Comparison of ENCODE assay signal across 8 cellular contexts in the genomic region with DNA sequence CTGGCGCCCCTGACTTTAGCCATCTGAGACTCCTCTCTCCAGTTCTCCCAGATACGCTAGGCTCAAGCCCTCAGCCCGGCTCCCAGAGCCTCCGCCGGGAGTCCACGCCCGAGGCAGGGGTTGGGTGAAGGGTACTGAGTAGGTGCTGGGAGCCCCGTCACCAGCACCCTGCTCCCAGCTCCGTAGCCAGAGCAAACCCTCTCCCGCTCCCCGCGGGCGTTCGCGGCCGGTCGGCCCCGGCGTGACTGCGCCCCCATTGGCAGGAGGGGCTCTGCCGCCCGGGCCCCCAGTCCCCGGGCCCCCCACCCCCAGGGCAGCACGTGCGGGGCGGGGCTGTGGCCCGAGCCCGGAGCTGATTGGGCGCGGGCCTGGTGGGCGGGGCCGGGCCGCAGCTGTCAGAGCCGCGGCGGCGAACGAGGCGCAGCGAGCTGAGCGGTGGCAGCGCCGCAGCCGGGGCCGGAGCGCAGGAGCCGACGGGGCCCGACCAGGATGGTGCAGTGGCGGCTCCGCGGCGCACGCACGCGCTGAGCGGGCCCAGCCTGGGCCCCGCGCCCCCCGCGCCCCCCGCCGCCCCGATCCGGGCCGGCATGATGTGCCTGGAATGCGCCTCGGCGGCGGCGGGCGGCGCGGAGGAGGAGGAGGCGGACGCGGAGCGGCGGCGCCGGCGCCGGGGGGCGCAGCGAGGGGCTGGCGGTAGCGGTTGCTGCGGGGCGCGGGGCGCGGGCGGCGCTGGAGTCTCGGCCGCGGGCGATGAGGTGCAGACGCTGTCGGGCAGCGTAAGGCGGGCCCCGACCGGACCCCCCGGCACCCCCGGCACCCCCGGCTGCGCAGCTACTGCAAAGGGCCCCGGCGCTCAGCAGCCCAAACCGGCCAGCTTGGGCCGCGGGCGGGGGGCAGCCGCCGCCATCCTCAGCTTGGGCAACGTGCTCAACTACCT. TPM values are rescaled to one million over a fixed set of nuclear protein-coding genes. Genes with fewer than 3 reads are reported as not detected.
DNase-seq lines count a peak whose midpoint lies in the region; ATAC-seq and TF ChIP-seq lines count a peak whose summit lies in the region.

A gene with protein sequence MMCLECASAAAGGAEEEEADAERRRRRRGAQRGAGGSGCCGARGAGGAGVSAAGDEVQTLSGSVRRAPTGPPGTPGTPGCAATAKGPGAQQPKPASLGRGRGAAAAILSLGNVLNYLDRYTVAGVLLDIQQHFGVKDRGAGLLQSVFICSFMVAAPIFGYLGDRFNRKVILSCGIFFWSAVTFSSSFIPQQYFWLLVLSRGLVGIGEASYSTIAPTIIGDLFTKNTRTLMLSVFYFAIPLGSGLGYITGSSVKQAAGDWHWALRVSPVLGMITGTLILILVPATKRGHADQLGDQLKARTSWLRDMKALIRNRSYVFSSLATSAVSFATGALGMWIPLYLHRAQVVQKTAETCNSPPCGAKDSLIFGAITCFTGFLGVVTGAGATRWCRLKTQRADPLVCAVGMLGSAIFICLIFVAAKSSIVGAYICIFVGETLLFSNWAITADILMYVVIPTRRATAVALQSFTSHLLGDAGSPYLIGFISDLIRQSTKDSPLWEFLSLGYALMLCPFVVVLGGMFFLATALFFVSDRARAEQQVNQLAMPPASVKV (plus strand): TSS at position 421 of the 937 bp plus-strand sequence. CDS start 167 bp downstream, at position 588.

- ATAC-seq in GM19397 (IDR thresholded peaks at IDR 0.05; ENCODE audit: unreplicated experiment) (peak; percentile 65), left lobe of liver (peak; percentile 79), GM21717 (IDR thresholded peaks at IDR 0.05; ENCODE audit: unreplicated experiment) (no peak)

- H3K4me3 ChIP-seq in AG10803 (ENCODE audit: low read length): no peak within 1 kb of the TSS

- TF ChIP-seq CTCF in AG10803 (conservative IDR thresholded peaks at IDR 0.05; ENCODE audit: low read length): no peak

- DNase-seq in AG10803 (ENCODE audit: low read depth): peak; percentile 25
- DNase-seq in NCI-H146 treated with DMSO at 0.1 percent for 48 hours (lab: John Stamatoyannopoulos, UW; ENCODE audit: unreplicated experiment): peak; percentile 34
- peak; percentile 31 to 35 for DNase-seq in activated CD4-positive, alpha-beta T cell treated with anti-CD3 and anti-CD28 coated beads, Interleukin-2, amount 50 U/mL, for 24 hours (ENCODE audit: low read depth in 1 of 2, low spot score in 1 of 2)
- DNase-seq in dermis blood vessel endothelial cell: peak; percentile 83
- peak; percentile 86 for DNase-seq in left lobe of liver (ENCODE audit: low spot score)
- DNase-seq in stimulated activated CD4-positive, alpha-beta T cell treated with anti-CD3 and anti-CD28 coated beads, Interleukin-1b, Interleukin-23, amount 100 ng/mL, for 4 hours (ENCODE audit: low read depth in 2 of 2): peak; percentile 36 to 70

RNA-seq across cellular contexts. Expression of the gene that starts here (rescaled TPM):
- 84.6 and 122 TPM in 2 replicates for total RNA-seq in dermis blood vessel endothelial cell
- total RNA-seq in left lobe of liver: 11.4 TPM

Comparison
In these comparisons a context has a peak if more than half of its experiments do, and no peak if none do; other contexts are left out.
1. DNase-seq: peak in every context shown above with its lines; median percentile 86 in left lobe of liver; 83 in dermis blood vessel endothelial cell; 53 in stimulated activated CD4-positive, alpha-beta T cell treated with anti-CD3 and anti-CD28 coated beads, Interleukin-1b, Interleukin-23, amount 100 ng/mL, for 4 hours; 34 in NCI-H146 treated with DMSO at 0.1 percent for 48 hours; 33 in activated CD4-positive, alpha-beta T cell treated with anti-CD3 and anti-CD28 coated beads, Interleukin-2, amount 50 U/mL, for 24 hours; 25 in AG10803.